ENCODE assay signal across 3 cellular contexts in the genomic region with DNA sequence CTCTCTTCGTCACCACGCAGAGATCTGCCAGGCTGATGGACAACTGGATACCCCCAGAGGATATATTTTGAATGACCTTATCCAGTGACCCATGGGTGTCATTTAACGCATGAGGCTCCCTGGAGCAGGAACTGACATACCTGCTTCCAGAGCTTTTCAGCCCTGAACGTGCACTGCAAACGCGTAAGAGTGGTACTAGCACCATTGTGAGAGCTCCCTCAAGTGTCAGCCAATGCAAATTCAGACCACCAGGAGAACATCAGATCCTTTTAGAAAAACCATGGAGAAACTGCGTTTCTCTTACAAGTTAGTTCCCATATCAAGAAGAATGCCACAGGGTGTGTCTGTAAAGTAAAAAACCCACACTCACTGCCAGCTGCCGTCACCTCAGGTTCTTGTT.
TF ChIP-seq lines count a peak whose summit lies in the region.

No MANE protein-coding gene starts in this region.

TF ChIP-seq in HEK293, 187 proteins besides CTCF, POLR2A, EP300 and RAD21 (continues in another document):
- TF ChIP-seq ZNF654 (tag by site-specific recombination; IDR thresholded peaks at IDR 0.05; ENCODE audit: low read depth) (peak; percentile 51), ZSCAN16 (tag by site-specific recombination; IDR thresholded peaks at IDR 0.05) (no peak), ZNF366 (tag by site-specific recombination; conservative IDR thresholded peaks at IDR 0.05) (no peak)
- TF ChIP-seq, protein P1, sequence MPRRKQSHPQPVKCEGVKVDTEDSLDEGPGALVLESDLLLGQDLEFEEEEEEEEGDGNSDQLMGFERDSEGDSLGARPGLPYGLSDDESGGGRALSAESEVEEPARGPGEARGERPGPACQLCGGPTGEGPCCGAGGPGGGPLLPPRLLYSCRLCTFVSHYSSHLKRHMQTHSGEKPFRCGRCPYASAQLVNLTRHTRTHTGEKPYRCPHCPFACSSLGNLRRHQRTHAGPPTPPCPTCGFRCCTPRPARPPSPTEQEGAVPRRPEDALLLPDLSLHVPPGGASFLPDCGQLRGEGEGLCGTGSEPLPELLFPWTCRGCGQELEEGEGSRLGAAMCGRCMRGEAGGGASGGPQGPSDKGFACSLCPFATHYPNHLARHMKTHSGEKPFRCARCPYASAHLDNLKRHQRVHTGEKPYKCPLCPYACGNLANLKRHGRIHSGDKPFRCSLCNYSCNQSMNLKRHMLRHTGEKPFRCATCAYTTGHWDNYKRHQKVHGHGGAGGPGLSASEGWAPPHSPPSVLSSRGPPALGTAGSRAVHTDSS (tag by site-specific recombination; IDR thresholded peaks at IDR 0.05), result peak; percentile 47; the same call in 1 of the 2 replicates
- TF ChIP-seq, protein P2, sequence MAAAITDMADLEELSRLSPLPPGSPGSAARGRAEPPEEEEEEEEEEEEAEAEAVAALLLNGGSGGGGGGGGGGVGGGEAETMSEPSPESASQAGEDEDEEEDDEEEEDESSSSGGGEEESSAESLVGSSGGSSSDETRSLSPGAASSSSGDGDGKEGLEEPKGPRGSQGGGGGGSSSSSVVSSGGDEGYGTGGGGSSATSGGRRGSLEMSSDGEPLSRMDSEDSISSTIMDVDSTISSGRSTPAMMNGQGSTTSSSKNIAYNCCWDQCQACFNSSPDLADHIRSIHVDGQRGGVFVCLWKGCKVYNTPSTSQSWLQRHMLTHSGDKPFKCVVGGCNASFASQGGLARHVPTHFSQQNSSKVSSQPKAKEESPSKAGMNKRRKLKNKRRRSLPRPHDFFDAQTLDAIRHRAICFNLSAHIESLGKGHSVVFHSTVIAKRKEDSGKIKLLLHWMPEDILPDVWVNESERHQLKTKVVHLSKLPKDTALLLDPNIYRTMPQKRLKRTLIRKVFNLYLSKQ (tag by site-specific recombination; IDR thresholded peaks at IDR 0.05; ENCODE audit: borderline replicate concordance), result no peak
- TF ChIP-seq, protein P3, sequence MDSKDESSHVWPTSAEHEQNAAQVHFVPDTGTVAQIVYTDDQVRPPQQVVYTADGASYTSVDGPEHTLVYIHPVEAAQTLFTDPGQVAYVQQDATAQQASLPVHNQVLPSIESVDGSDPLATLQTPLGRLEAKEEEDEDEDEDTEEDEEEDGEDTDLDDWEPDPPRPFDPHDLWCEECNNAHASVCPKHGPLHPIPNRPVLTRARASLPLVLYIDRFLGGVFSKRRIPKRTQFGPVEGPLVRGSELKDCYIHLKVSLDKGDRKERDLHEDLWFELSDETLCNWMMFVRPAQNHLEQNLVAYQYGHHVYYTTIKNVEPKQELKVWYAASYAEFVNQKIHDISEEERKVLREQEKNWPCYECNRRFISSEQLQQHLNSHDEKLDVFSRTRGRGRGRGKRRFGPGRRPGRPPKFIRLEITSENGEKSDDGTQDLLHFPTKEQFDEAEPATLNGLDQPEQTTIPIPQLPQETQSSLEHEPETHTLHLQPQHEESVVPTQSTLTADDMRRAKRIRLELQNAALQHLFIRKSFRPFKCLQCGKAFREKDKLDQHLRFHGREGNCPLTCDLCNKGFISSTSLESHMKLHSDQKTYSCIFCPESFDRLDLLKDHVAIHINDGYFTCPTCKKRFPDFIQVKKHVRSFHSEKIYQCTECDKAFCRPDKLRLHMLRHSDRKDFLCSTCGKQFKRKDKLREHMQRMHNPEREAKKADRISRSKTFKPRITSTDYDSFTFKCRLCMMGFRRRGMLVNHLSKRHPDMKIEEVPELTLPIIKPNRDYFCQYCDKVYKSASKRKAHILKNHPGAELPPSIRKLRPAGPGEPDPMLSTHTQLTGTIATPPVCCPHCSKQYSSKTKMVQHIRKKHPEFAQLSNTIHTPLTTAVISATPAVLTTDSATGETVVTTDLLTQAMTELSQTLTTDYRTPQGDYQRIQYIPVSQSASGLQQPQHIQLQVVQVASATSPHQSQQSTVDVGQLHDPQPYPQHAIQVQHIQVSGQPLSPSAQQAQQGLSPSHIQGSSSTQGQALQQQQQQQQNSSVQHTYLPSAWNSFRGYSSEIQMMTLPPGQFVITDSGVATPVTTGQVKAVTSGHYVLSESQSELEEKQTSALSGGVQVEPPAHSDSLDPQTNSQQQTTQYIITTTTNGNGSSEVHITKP (tag by site-specific recombination; IDR thresholded peaks at IDR 0.05), result no peak
- TF ChIP-seq, protein P4, sequence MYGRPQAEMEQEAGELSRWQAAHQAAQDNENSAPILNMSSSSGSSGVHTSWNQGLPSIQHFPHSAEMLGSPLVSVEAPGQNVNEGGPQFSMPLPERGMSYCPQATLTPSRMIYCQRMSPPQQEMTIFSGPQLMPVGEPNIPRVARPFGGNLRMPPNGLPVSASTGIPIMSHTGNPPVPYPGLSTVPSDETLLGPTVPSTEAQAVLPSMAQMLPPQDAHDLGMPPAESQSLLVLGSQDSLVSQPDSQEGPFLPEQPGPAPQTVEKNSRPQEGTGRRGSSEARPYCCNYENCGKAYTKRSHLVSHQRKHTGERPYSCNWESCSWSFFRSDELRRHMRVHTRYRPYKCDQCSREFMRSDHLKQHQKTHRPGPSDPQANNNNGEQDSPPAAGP (tag by site-specific recombination; IDR thresholded peaks at IDR 0.05), result no peak

TF ChIP-seq in SK-N-SH treated with all-trans-retinoic acid at 6 μM for 48 hours, 23 proteins besides CTCF, POLR2A, EP300 and RAD21:
- TF ChIP-seq ZFP3 (CRISPR knock-in tag; IDR thresholded peaks at IDR 0.05) (no peak), SNAI2 (CRISPR knock-in tag; IDR thresholded peaks at IDR 0.05) (no peak), ZNF8 (CRISPR knock-in tag; IDR thresholded peaks at IDR 0.05) (no peak)
- TF ChIP-seq, protein P5, sequence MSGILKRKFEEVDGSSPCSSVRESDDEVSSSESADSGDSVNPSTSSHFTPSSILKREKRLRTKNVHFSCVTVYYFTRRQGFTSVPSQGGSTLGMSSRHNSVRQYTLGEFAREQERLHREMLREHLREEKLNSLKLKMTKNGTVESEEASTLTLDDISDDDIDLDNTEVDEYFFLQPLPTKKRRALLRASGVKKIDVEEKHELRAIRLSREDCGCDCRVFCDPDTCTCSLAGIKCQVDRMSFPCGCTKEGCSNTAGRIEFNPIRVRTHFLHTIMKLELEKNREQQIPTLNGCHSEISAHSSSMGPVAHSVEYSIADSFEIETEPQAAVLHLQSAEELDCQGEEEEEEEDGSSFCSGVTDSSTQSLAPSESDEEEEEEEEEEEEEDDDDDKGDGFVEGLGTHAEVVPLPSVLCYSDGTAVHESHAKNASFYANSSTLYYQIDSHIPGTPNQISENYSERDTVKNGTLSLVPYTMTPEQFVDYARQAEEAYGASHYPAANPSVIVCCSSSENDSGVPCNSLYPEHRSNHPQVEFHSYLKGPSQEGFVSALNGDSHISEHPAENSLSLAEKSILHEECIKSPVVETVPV (CRISPR knock-in tag; IDR thresholded peaks at IDR 0.05), result no peak

TF ChIP-seq in HepG2, 621 proteins besides CTCF, POLR2A, EP300 and RAD21:
- TF ChIP-seq SMC3 (IDR thresholded peaks at IDR 0.05; ENCODE audit: low read length) (peak; percentile 62), STAG1 (CRISPR knock-in tag; IDR thresholded peaks at IDR 0.05) (peak; percentile 75), HDAC6 (IDR thresholded peaks at IDR 0.05; ENCODE audit: low read depth, low read length) (no peak)
- TF ChIP-seq, protein P6, sequence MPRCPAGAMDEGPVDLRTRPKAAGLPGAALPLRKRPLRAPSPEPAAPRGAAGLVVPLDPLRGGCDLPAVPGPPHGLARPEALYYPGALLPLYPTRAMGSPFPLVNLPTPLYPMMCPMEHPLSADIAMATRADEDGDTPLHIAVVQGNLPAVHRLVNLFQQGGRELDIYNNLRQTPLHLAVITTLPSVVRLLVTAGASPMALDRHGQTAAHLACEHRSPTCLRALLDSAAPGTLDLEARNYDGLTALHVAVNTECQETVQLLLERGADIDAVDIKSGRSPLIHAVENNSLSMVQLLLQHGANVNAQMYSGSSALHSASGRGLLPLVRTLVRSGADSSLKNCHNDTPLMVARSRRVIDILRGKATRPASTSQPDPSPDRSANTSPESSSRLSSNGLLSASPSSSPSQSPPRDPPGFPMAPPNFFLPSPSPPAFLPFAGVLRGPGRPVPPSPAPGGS (CRISPR knock-in tag; IDR thresholded peaks at IDR 0.05), result no peak
